ENCODE assay signal across 15 cellular contexts in genomic region chr1:116762781-116763115, GRCh38. TPM values are rescaled to one million over a fixed set of nuclear protein-coding genes. Genes with fewer than 3 reads are reported as not detected.
DNase-seq lines count a peak whose midpoint lies in the region; ATAC-seq, FAIRE-seq and TF ChIP-seq lines count a peak whose summit lies in the region.
"Had no signal": no experiment of that assay in that cellular context is flagged by ENCODE, and none has a peak within 500 bp of the region (broad histone marks: within the 10 kb centered on the region; RNA-seq: fewer than 3 reads in every experiment).

No MANE protein-coding gene starts in this region.

- H3K79me2 ChIP-seq in Loucy (ENCODE audit: insufficient read depth, low read length) (no peaks in the 10 kb centered on the region), GM12878 (ENCODE audit: control insufficient read depth, insufficient read depth, low read length) (no peaks in the 10 kb centered on the region)

- no peak for TF ChIP-seq CTCF in Loucy (conservative IDR thresholded peaks at IDR 0.05; ENCODE audit: low read length)
- no peak for TF ChIP-seq CTCF in GM12878 (IDR thresholded peaks at IDR 0.05 in 2 of 3, conservative IDR thresholded peaks at IDR 0.05 in 1 of 3; ENCODE audit: control insufficient read depth in 2 of 3, extremely low read depth in 1 of 3, insufficient read depth in 1 of 3, low read depth in 3 of 3, low read length in 3 of 3)
- TF ChIP-seq CTCF in nephron (IDR thresholded peaks at IDR 0.05; ENCODE audit: unreplicated experiment in 3 of 3), result no peak
- no peak for TF ChIP-seq CTCF in right lobe of liver (IDR thresholded peaks at IDR 0.05)

- peak overlapping the region; percentile 73 for H3K27ac ChIP-seq in CD8-positive, alpha-beta memory T cell (ENCODE audit: low read depth, low read length)
- H3K27ac ChIP-seq in GM12878 (ENCODE audit: control insufficient read depth, insufficient read depth) (no peak overlapping the region), right lobe of liver (no peak overlapping the region)
- H3K27ac ChIP-seq: ascending aorta, C4-2B, dorsolateral prefrontal cortex had no signal

- H2AFZ ChIP-seq in Loucy (ENCODE audit: low read length), result peak overlapping the region; percentile 50
- peak overlapping the region; percentile 10; the same call in 1 of the 2 replicates for H2AFZ ChIP-seq in GM12878 (ENCODE audit: control insufficient read depth, low read depth, low read length)

- RAD21 ChIA-PET in GM12878 (lab: Charles Lee; ENCODE audit: unreplicated experiment), result interaction anchor here (0.6 to 12.0 kb wide), 5 partner anchors 12 to 64 kb away, joined by 3 to 176 read pairs (median 4); no protein-coding TSS in a partner anchor

- peaks cover 51 to 97% (median 62%) of the 10 kb centered on the region in 3 donors for H3K36me3 Mint-ChIP-seq in CD8-positive, alpha-beta memory T cell
- no peaks in the 10 kb centered on the region for H3K36me3 Mint-ChIP-seq in nephron (ENCODE audit: low read depth)
- H3K36me3 Mint-ChIP-seq: memory B cell had no signal

- peak overlapping the region; percentile 80 to 97 (median 89) for H3K4me3 Mint-ChIP-seq in CD8-positive, alpha-beta memory T cell
- no peak overlapping the region for H3K4me3 Mint-ChIP-seq in nephron
- H3K4me3 Mint-ChIP-seq: memory B cell had no signal

- peaks cover 62% of the 10 kb centered on the region for H3K36me3 ChIP-seq in CD8-positive, alpha-beta memory T cell (ENCODE audit: insufficient read depth, low read length)
- H3K36me3 ChIP-seq in Loucy (ENCODE audit: insufficient read depth, low read length) (no peaks in the 10 kb centered on the region), GM12878 (ENCODE audit: control insufficient read depth in 2 of 2, insufficient read depth in 2 of 2, low read length in 1 of 2) (no peaks in the 10 kb centered on the region), right lobe of liver (no peaks in the 10 kb centered on the region)
- H3K36me3 ChIP-seq: ascending aorta had no signal

- peaks cover 83 to 89% (median 88%) of the 10 kb centered on the region in 3 donors for H3K4me1 Mint-ChIP-seq in CD8-positive, alpha-beta memory T cell
- H3K4me1 Mint-ChIP-seq in nephron, result peaks cover 11% of the 10 kb centered on the region
- H3K4me1 Mint-ChIP-seq: memory B cell had no signal

- peaks cover 87% of the 10 kb centered on the region for H3K4me1 ChIP-seq in CD8-positive, alpha-beta memory T cell (ENCODE audit: insufficient read depth, low read length)
- peaks cover 22% of the 10 kb centered on the region for H3K4me1 ChIP-seq in Loucy (ENCODE audit: insufficient read depth, low read length, poor library complexity, severe bottlenecking)
- peaks cover 7% of the 10 kb centered on the region for H3K4me1 ChIP-seq in GM12878 (ENCODE audit: control insufficient read depth, insufficient read depth, low read length)
- peaks cover 0 to 9% (median 0%) of the 10 kb centered on the region in 4 donors for H3K4me1 ChIP-seq in right lobe of liver
- H3K4me1 ChIP-seq: ascending aorta had no signal

- POLR2A ChIA-PET in CD8-positive, alpha-beta memory T cell (lab: Charles Lee), result interaction anchor here (1.2 to 12.4 kb wide), 5 partner anchors 9 to 53 kb away, joined by 4 to 233 read pairs (median 42); partner anchors contain the start of gene CD2
- POLR2A ChIA-PET in GM12878 (lab: Charles Lee), result interaction anchor here (1.1 to 3.5 kb wide), 3 partner anchors 9 to 25 kb away, joined by 4 to 19 read pairs (median 5); no protein-coding TSS in a partner anchor

- peaks cover 0 to 1% of the 10 kb centered on the region in 2 donors for H3K27me3 Mint-ChIP-seq in CD8-positive, alpha-beta memory T cell
- no peaks in the 10 kb centered on the region for H3K27me3 Mint-ChIP-seq in nephron (ENCODE audit: low read depth)
- H3K27me3 Mint-ChIP-seq: memory B cell had no signal

- no peak for TF ChIP-seq RAD21 in GM12878 (IDR thresholded peaks at IDR 0.05; ENCODE audit: insufficient read depth, low read depth, low read length)

- intact Hi-C loops in GM12878 (cut with micrococcal nuclease; ENCODE audit: unreplicated experiment) (loop anchor here (1.0 kb wide), 1 partner anchor 24 kb away; no protein-coding TSS in a partner anchor), right lobe of liver (cut with DNase I) (no loop called here)

- no peaks in the 10 kb centered on the region for H3K9me3 Mint-ChIP-seq in CD8-positive, alpha-beta memory T cell
- H3K9me3 Mint-ChIP-seq in nephron, result no peaks in the 10 kb centered on the region
- H3K9me3 Mint-ChIP-seq: memory B cell had no signal

- H4K20me1 ChIP-seq in Loucy (ENCODE audit: insufficient read depth, low read length, poor library complexity, severe bottlenecking), result no peaks in the 10 kb centered on the region
- no peaks in the 10 kb centered on the region for H4K20me1 ChIP-seq in GM12878 (ENCODE audit: control insufficient read depth, insufficient read depth)

- 48% methylated on average over 3 of the region's 3 CpGs for WGBS in GM12878 (ENCODE audit: insufficient coverage, insufficient replicate concordance, low lambda C conversion rate, missing lambda C conversion rate)
- WGBS in right lobe of liver (ENCODE audit: insufficient coverage, low coverage, low lambda C conversion rate, missing lambda C conversion rate), result 13% methylated on average over 1 of the region's 3 CpGs

- H3K27me3 ChIP-seq in CD8-positive, alpha-beta memory T cell (ENCODE audit: insufficient read depth, low read length, poor library complexity, severe bottlenecking), result no peaks in the 10 kb centered on the region
- no peaks in the 10 kb centered on the region for H3K27me3 ChIP-seq in Loucy (ENCODE audit: insufficient read depth, low read length, poor library complexity, severe bottlenecking)
- H3K27me3 ChIP-seq in GM12878 (replicated peaks in 1 of 2; ENCODE audit: control insufficient read depth in 2 of 2, insufficient read depth in 2 of 2, low read length in 1 of 2), result no peaks in the 10 kb centered on the region; a peak in 1 of 4 replicates
- no peaks in the 10 kb centered on the region for H3K27me3 ChIP-seq in right lobe of liver
- H3K27me3 ChIP-seq: ascending aorta, dorsolateral prefrontal cortex had no signal

- peak; percentile 5; the same call in 1 of the 3 replicates for ATAC-seq in GM12878
- ATAC-seq in HG02938 (IDR thresholded peaks at IDR 0.05; ENCODE audit: unreplicated experiment), result no peak
- no peak for ATAC-seq in right lobe of liver

- no peak overlapping the region for H3K4me2 ChIP-seq in Loucy (ENCODE audit: low read depth, low read length, poor library complexity, severe bottlenecking)
- H3K4me2 ChIP-seq in GM12878 (ENCODE audit: control insufficient read depth, insufficient read depth), result no peak overlapping the region

- TF ChIP-seq EP300 in GM12878 (IDR thresholded peaks at IDR 0.05; ENCODE audit: borderline replicate concordance in 1 of 2, control insufficient read depth in 1 of 2, low read depth in 2 of 2, low read length in 2 of 2), result no peak

- no peak for FAIRE-seq in GM12878 (lab: Jason Lieb, UNC)

- SMC1A ChIA-PET in GM12878 (lab: Charles Lee; ENCODE audit: uncharacterized antibody, unreplicated experiment), result interaction anchor here (0.8 to 14.5 kb wide), 10 partner anchors 8 to 119 kb away, joined by 3 to 224 read pairs (median 14); partner anchors contain the start of gene CD2

- H3K9me2 ChIP-seq in Loucy (replicated peaks; ENCODE audit: low read depth, low read length), result no peaks in the 10 kb centered on the region

- H3F3A ChIP-seq in Loucy (ENCODE audit: low read depth), result no peaks in the 10 kb centered on the region

- in situ Hi-C loops in GM12878 (cut with MboI), result no loop called here

- no peaks in the 10 kb centered on the region for H3K9me3 ChIP-seq in CD8-positive, alpha-beta memory T cell (ENCODE audit: low read length)
- H3K9me3 ChIP-seq in Loucy (ENCODE audit: insufficient read depth, low read depth, low read length) (no peaks in the 10 kb centered on the region), GM12878 (replicated peaks; ENCODE audit: control insufficient read depth, insufficient read depth, low read length) (no peaks in the 10 kb centered on the region), right lobe of liver (no peaks in the 10 kb centered on the region)
- H3K9me3 ChIP-seq: ascending aorta had no signal

- DNase-seq in CD8-positive, alpha-beta memory T cell, result no peak
- no peak for DNase-seq in GM12878 (ENCODE audit: low read depth, low spot score)
- DNase-seq in NCI-H524 treated with DMSO at 0.1 percent for 48 hours (lab: John Stamatoyannopoulos, UW), result no peak
- DNase-seq in right lobe of liver, result no peak
- DNase-seq: dorsolateral prefrontal cortex; IMR-90; NCI-H510A; stimulated activated CD4-positive, alpha-beta T cell treated with anti-CD3 and anti-CD28 coated beads, Interleukin-4, amount 100 ng/mL, for 4 hours had no signal

- peak overlapping the region; percentile 64 for H3K4me3 ChIP-seq in CD8-positive, alpha-beta memory T cell (ENCODE audit: low read length)
- H3K4me3 ChIP-seq in Loucy (ENCODE audit: low read length, poor library complexity, severe bottlenecking), result no peak overlapping the region
- H3K4me3 ChIP-seq in GM12878, result no peak overlapping the region
- H3K4me3 ChIP-seq in right lobe of liver, result no peak overlapping the region
- H3K4me3 ChIP-seq: ascending aorta, dorsolateral prefrontal cortex had no signal

- no TSS peak for BruUV-seq in GM12878 (replicated peaks; lab: Mats Ljungman, UMichigan)

- peak overlapping the region; percentile 98 to 100 (median 98) for H3K27ac Mint-ChIP-seq in CD8-positive, alpha-beta memory T cell
- H3K27ac Mint-ChIP-seq in nephron, result peak overlapping the region; percentile 43 to 88 (median 79)
- H3K27ac Mint-ChIP-seq: memory B cell had no signal

- TF ChIP-seq POLR2A in GM12878 (IDR thresholded peaks at IDR 0.05; ENCODE audit: low read depth, low read length) (no peak), right lobe of liver (IDR thresholded peaks at IDR 0.05) (no peak)

- CTCF ChIA-PET in CD8-positive, alpha-beta memory T cell (lab: Charles Lee), result interaction anchor here (0.8 to 14.4 kb wide), 5 partner anchors 8 to 53 kb away, joined by 3 to 169 read pairs (median 41); partner anchors contain the start of gene CD2
- CTCF ChIA-PET in GM12878 (lab: Yijun Ruan, JAX), result interaction anchor here (0.6 to 12.8 kb wide), 9 partner anchors 9 to 297 kb away, joined by 3 to 120 read pairs (median 4); partner anchors contain the start of genes CD2 and TTF2

- H3K9ac ChIP-seq in Loucy (ENCODE audit: low read depth, low read length, poor library complexity, severe bottlenecking) (no peak overlapping the region), GM12878 (ENCODE audit: control insufficient read depth, insufficient read depth, low read length) (no peak overlapping the region)

RNA-seq across cellular contexts. Expression of gene CD2, which starts 8.5 kb away (rescaled TPM):
- total RNA-seq in CD8-positive, alpha-beta memory T cell, result 100 to 1,000 TPM; 353 to 364 TPM
- 440 TPM for polyA plus RNA-seq in CD8-positive, alpha-beta memory T cell
- total RNA-seq in GM12878 (2013; cell fraction: nucleolus; rRNA removed), result 0.67 TPM in 1 of 2 replicates, not detected in the other
- total RNA-seq in GM12878 (2014; rRNA removed) (1.4 and 3.1 TPM in 2 replicates), GM12878 (2014; rRNA removed; fragmentation: Illumina TruSeq; extraction: Trizol) (4.1 and 4.8 TPM in 2 replicates), GM12878 (2021) (2.4 and 2.9 TPM in 2 replicates), right lobe of liver (1 to 10 TPM in 2 of 6 experiments, under 1 TPM in 4; 0.13 to 1.5 (median 0.66) TPM)
- polyA plus RNA-seq in GM12878 (2011; ENCODE audit: low read depth), result not detected
- polyA plus RNA-seq in GM12878 (2011; rRNA removed) (0.12 and 0.15 TPM in 2 replicates), GM12878 (2014; fragmentation: Illumina TruSeq; extraction: Trizol) (4.2 and 8.8 TPM in 2 replicates), GM12878 (2014; fragmentation: Nextera tagmentation; extraction: Ambion mirVana) (1 to 10 TPM; 3.0 to 4.3 TPM), GM12878 (2014; rRNA removed) (1.8 and 2.7 TPM in 2 replicates), GM12878 (2016; fragmentation: Nextera tagmentation; extraction: Ambion mirVana) (1 to 10 TPM; 1.1 to 1.6 TPM)
- 0.07 and 0.13 TPM in 2 replicates for polyA plus RNA-seq in GM12878 (2011; cell fraction: cytosol; rRNA removed)
- polyA plus RNA-seq in GM12878 (2011; cell fraction: nucleus; rRNA removed), result 0.15 TPM in 1 of 2 replicates, not detected in the other
- not detected in 2 replicates for polyA plus RNA-seq in GM12878 (2012)
- polyA minus RNA-seq in GM12878 (2011; rRNA and poly(A)+ RNA removed), result 0.15 TPM in 1 of 2 replicates, not detected in the other
- not detected in 2 replicates for polyA minus RNA-seq in GM12878 (2011; cell fraction: cytosol; rRNA and poly(A)+ RNA removed)
- not detected in 2 replicates for polyA minus RNA-seq in GM12878 (2011; cell fraction: nucleus; rRNA and poly(A)+ RNA removed)
- total RNA-seq: ascending aorta, IMR-90, pulmonary artery endothelial cell had no signal
- polyA plus RNA-seq: IMR-90 had no signal

Comparison
In these comparisons a context has a peak if more than half of its experiments do, and no peak if none do; other contexts are left out.
1. H3K4me3 Mint-ChIP-seq: peak in CD8-positive, alpha-beta memory T cell (7 of 7); none in nephron (0 of 3).
2. RNA of gene CD2, which starts 8.5 kb away (total RNA-seq): 353 to 364 TPM in CD8-positive, alpha-beta memory T cell; 0.67 to 4.8 TPM in GM12878 and 0.13 to 1.5 TPM in right lobe of liver; every median in the first group is over 10 times any median in the second.